Comparison of ENCODE assay signal across 17 cellular contexts in genomic region chr17:4837471-4838305, GRCh38. TPM values are rescaled to one million over a fixed set of nuclear protein-coding genes. Genes with fewer than 3 reads are reported as not detected.
DNase-seq lines count a peak whose midpoint lies in the region; ATAC-seq and TF ChIP-seq lines count a peak whose summit lies in the region.
"Had no signal": no experiment of that assay in that cellular context is flagged by ENCODE, and none has a peak within 500 bp of the region (broad histone marks: within the 10 kb centered on the region; RNA-seq: fewer than 3 reads in every experiment).

No MANE protein-coding gene starts in this region.

- no peak overlapping the region for H2AK9ac ChIP-seq in IMR-90 (replicated peaks; ENCODE audit: low read depth, low read length, poor library complexity)

- H3K4ac ChIP-seq in IMR-90 (ENCODE audit: low read depth, low read length) = 0 out of 2 replicates have a peak overlapping the region, but pooled peaks have one; percentile 10

- no peak for TF ChIP-seq RAD21 in IMR-90 (IDR thresholded peaks at IDR 0.05; ENCODE audit: low read length)

- dilution Hi-C loops in IMR-90 (cut with HindIII; ENCODE audit: low sequenced_read_pairs, unreplicated experiment) = no loop called here

- H2BK15ac ChIP-seq in IMR-90 (ENCODE audit: low read depth, low read length) = no peak overlapping the region

- H3K9ac ChIP-seq in IMR-90 (ENCODE audit: low read depth, low read length) = no peak overlapping the region
- H3K9ac ChIP-seq in skeletal muscle tissue (ENCODE audit: low read depth in 1 of 3, low read length in 3 of 3) = peak overlapping the region in 2 of 3 donors; percentile 1 to 34

- H3K9me3 Mint-ChIP-seq in dendritic cell treated with granulocyte-macrophage colony-stimulating factor and Interleukin-4, amounts not matched to agents 40 ng/mL and 50 ng/mL, for 4 days = no peaks in the 10 kb centered on the region
- H3K9me3 Mint-ChIP-seq: activated B cell treated with CpG ODN at 0.5 μM for 24 hours, H9 had no signal

- H3K27ac ChIP-seq in IMR-90 (ENCODE audit: insufficient read depth, low read length) = no peak overlapping the region
- H3K27ac ChIP-seq in lower lobe of right lung = peak overlapping the region; percentile 1
- peak overlapping the region; percentile 17 for H3K27ac ChIP-seq in skeletal muscle tissue (ENCODE audit: low read depth, low read length)
- no peak overlapping the region for H3K27ac ChIP-seq in A673 (ENCODE audit: low read depth, low read length, poor library complexity, severe bottlenecking)

- H3K36me3 ChIP-seq in IMR-90 (ENCODE audit: control insufficient read depth, insufficient read depth, low read length) (peaks cover 5% of the 10 kb centered on the region; the same call in 1 of the 2 replicates), lower lobe of right lung (peaks cover 3% of the 10 kb centered on the region), skeletal muscle tissue (ENCODE audit: control insufficient read depth in 3 of 3, insufficient read depth in 3 of 3, low read length in 3 of 3) (peaks cover 0 to 5% (median 0%) of the 10 kb centered on the region in 3 donors), A673 (ENCODE audit: insufficient read depth, low read length, poor library complexity, severe bottlenecking) (no peaks in the 10 kb centered on the region)

- no peak overlapping the region for H4K8ac ChIP-seq in IMR-90 (ENCODE audit: low read depth in 2 of 2, low read length in 2 of 2)

- no peak overlapping the region for H3K4me2 ChIP-seq in IMR-90 (ENCODE audit: low read depth, low read length)

- no peaks in the 10 kb centered on the region for H3K27me3 ChIP-seq in IMR-90 (ENCODE audit: control insufficient read depth, insufficient read depth, low read length)
- H3K27me3 ChIP-seq in lower lobe of right lung (ENCODE audit: low read depth) = no peaks in the 10 kb centered on the region
- H3K27me3 ChIP-seq in skeletal muscle tissue (ENCODE audit: control insufficient read depth in 3 of 3, insufficient read depth in 3 of 3, low read length in 3 of 3) = no peaks in the 10 kb centered on the region
- no peaks in the 10 kb centered on the region for H3K27me3 ChIP-seq in A673 (replicated peaks; ENCODE audit: insufficient read depth, low read depth, low read length, poor library complexity)

- H3K56ac ChIP-seq in IMR-90 (ENCODE audit: extremely low read depth, insufficient read depth, low read length) = no peak overlapping the region

- no peak overlapping the region for H3K14ac ChIP-seq in IMR-90 (replicated peaks; ENCODE audit: low read depth, low read length)

- H2BK5ac ChIP-seq in IMR-90 (ENCODE audit: low read depth, low read length, poor library complexity, severe bottlenecking) = no peak overlapping the region

- H3K23ac ChIP-seq in IMR-90 (ENCODE audit: low read depth, low read length) = 0 out of 2 replicates have a peak overlapping the region, but pooled peaks have one; percentile 2

- peaks cover 83% of the 10 kb centered on the region for H3K4me1 Mint-ChIP-seq in dendritic cell treated with granulocyte-macrophage colony-stimulating factor and Interleukin-4, amounts not matched to agents 40 ng/mL and 50 ng/mL, for 4 days (ENCODE audit: low read depth)

- POLR2A ChIA-PET in IMR-90 (lab: Charles Lee; ENCODE audit: unreplicated experiment) = no interaction called here
- POLR2A ChIA-PET in A673 (lab: Charles Lee; ENCODE audit: low non-redundant PET) = no interaction called here

- H2AFZ ChIP-seq in IMR-90 (replicated peaks; ENCODE audit: low read length, poor library complexity) = no peak overlapping the region

- H3K27me3 Mint-ChIP-seq in dendritic cell treated with granulocyte-macrophage colony-stimulating factor and Interleukin-4, amounts not matched to agents 40 ng/mL and 50 ng/mL, for 4 days = no peaks in the 10 kb centered on the region
- H3K27me3 Mint-ChIP-seq: activated B cell treated with CpG ODN at 0.5 μM for 24 hours had no signal

- no peak overlapping the region for H3K18ac ChIP-seq in IMR-90 (ENCODE audit: low read depth, low read length)

- intact Hi-C loops in IMR-90 (cut with micrococcal nuclease) (no loop called here), lower lobe of right lung (cut with DNase I) (no loop called here), A673 (cut with micrococcal nuclease; ENCODE audit: unreplicated experiment) (no loop called here)
- intact Hi-C loops in dendritic cell treated with granulocyte-macrophage colony-stimulating factor and Interleukin-4, amounts not matched to agents 40 ng/mL and 50 ng/mL, for 4 days (cut with micrococcal nuclease) = no loop called here

- TF ChIP-seq POLR2A in IMR-90 (IDR thresholded peaks at IDR 0.05; ENCODE audit: low read depth, low read length) = no peak

- H4K20me1 ChIP-seq in IMR-90 (ENCODE audit: insufficient read depth, low read length) = peaks cover 66% of the 10 kb centered on the region

- ATAC-seq in IMR-90 (ENCODE audit: low read depth) (no peak), lower lobe of right lung (no peak), HG02759 (IDR thresholded peaks at IDR 0.05; ENCODE audit: unreplicated experiment) (no peak), GM18511 (IDR thresholded peaks at IDR 0.05; ENCODE audit: unreplicated experiment) (no peak)

- no peak overlapping the region for H3K4me3 Mint-ChIP-seq in dendritic cell treated with granulocyte-macrophage colony-stimulating factor and Interleukin-4, amounts not matched to agents 40 ng/mL and 50 ng/mL, for 4 days
- H3K4me3 Mint-ChIP-seq: activated B cell treated with CpG ODN at 0.5 μM for 24 hours, H9 had no signal

- H4K5ac ChIP-seq in IMR-90 (ENCODE audit: low read depth, low read length) = no peak overlapping the region

- TF ChIP-seq CTCF in IMR-90 (conservative IDR thresholded peaks at IDR 0.05; ENCODE audit: low read depth, low read length) (no peak), lower lobe of right lung (IDR thresholded peaks at IDR 0.05) (no peak), A673 (conservative IDR thresholded peaks at IDR 0.05; ENCODE audit: low read depth, low read length) (no peak)

- peak overlapping the region; percentile 31 for H3K27ac Mint-ChIP-seq in dendritic cell treated with granulocyte-macrophage colony-stimulating factor and Interleukin-4, amounts not matched to agents 40 ng/mL and 50 ng/mL, for 4 days
- H3K27ac Mint-ChIP-seq: activated B cell treated with CpG ODN at 0.5 μM for 24 hours had no signal

- H3K9me3 ChIP-seq in IMR-90 (ENCODE audit: control insufficient read depth, insufficient read depth, low read length) (no peaks in the 10 kb centered on the region), lower lobe of right lung (no peaks in the 10 kb centered on the region), skeletal muscle tissue (ENCODE audit: control insufficient read depth in 3 of 3, low read length in 3 of 3) (no peaks in the 10 kb centered on the region), A673 (ENCODE audit: low read depth, low read length, poor library complexity, severe bottlenecking) (no peaks in the 10 kb centered on the region)

- peaks cover 67% of the 10 kb centered on the region for H3K36me3 Mint-ChIP-seq in dendritic cell treated with granulocyte-macrophage colony-stimulating factor and Interleukin-4, amounts not matched to agents 40 ng/mL and 50 ng/mL, for 4 days (ENCODE audit: low read depth)

- H3K4me1 ChIP-seq in IMR-90 (ENCODE audit: control insufficient read depth, insufficient read depth, low read length) (peaks cover 19% of the 10 kb centered on the region), lower lobe of right lung (peaks cover 70% of the 10 kb centered on the region), skeletal muscle tissue (ENCODE audit: control insufficient read depth in 3 of 3, insufficient read depth in 3 of 3, low read length in 3 of 3) (peaks cover 31 to 43% (median 41%) of the 10 kb centered on the region in 3 donors), A673 (ENCODE audit: insufficient read depth, low read length, poor library complexity, severe bottlenecking) (peaks cover 11% of the 10 kb centered on the region)

- DNase-seq in IMR-90 (no peak), lower lobe of right lung (no peak), A673 (ENCODE audit: low spot score) (no peak), NCI-H2081 (lab: John Stamatoyannopoulos, UW) (no peak)
- DNase-seq: activated B cell treated with CpG ODN at 0.5 μM for 24 hours; activated naive CD4-positive, alpha-beta T cell; AML-193; DND-41; H9; islet precursor cell; NCI-H146; NCI-H524 treated with DMSO at 0.1 percent for 48 hours; stimulated activated naive CD4-positive, alpha-beta T cell had no signal

- in situ Hi-C loops in IMR-90 (cut with MboI; ENCODE audit: low sequenced_read_pairs) = no loop called here

- BruUV-seq in IMR-90 (replicated peaks; lab: Mats Ljungman, UMichigan) (no TSS peak), A673 (replicated peaks; lab: Mats Ljungman, UMichigan) (no TSS peak)

- no peak overlapping the region for H2BK120ac ChIP-seq in IMR-90 (ENCODE audit: low read depth, low read length)

- CTCF ChIA-PET in IMR-90 (lab: Yijun Ruan, JAX) = no interaction called here
- CTCF ChIA-PET in A673 (lab: Charles Lee) = interaction anchor here (0.7 kb wide), 1 partner anchor 14 kb away, joined by 3 read pairs; no protein-coding TSS in a partner anchor

- H3K4me3 ChIP-seq in IMR-90 (ENCODE audit: insufficient read depth, low read depth, low read length) = no peak overlapping the region
- no peak overlapping the region for H3K4me3 ChIP-seq in lower lobe of right lung
- H3K4me3 ChIP-seq in skeletal muscle tissue (ENCODE audit: low read length in 3 of 3) = no peak overlapping the region
- H3K4me3 ChIP-seq in A673 (ENCODE audit: low read depth, low read length, poor library complexity, severe bottlenecking) = no peak overlapping the region

- H3K9me1 ChIP-seq in IMR-90 (ENCODE audit: insufficient read depth, low read length) = peaks cover 44% of the 10 kb centered on the region

- no peak overlapping the region for H2BK20ac ChIP-seq in IMR-90 (ENCODE audit: low read depth, low read length)

- WGBS in IMR-90 (ENCODE audit: extremely low coverage in 2 of 2, insufficient read length in 1 of 2), 2 experiments = 60% methylated on average over 2 of the region's 13 CpGs; no CpG with 5 or more reads in 1 of the 2 experiments

- H3K79me1 ChIP-seq in IMR-90 (ENCODE audit: low read depth in 1 of 2, low read length in 2 of 2) = peaks cover 38 to 85% of the 10 kb centered on the region in 2 experiments

- no peak overlapping the region for H4K91ac ChIP-seq in IMR-90 (ENCODE audit: insufficient read depth, low read depth, low read length)

- H2AK5ac ChIP-seq in IMR-90 (ENCODE audit: low read depth, low read length) = no peak overlapping the region

RNA-seq across cellular contexts. Expression of gene MINK1, which starts 4.5 kb away (rescaled TPM):
- total RNA-seq in IMR-90 (2012; rRNA removed) (12.2 and 12.8 TPM in 2 replicates), lower lobe of right lung (155 TPM), skeletal muscle tissue (13.0 TPM), A673 (2021) (67.7 and 72.1 TPM in 2 replicates)
- polyA plus RNA-seq in IMR-90 (2012; rRNA removed) = 40.9 and 41.3 TPM in 2 replicates
- polyA plus RNA-seq in IMR-90 (2012; cell fraction: cytosol; rRNA removed) = 32.0 and 34.9 TPM in 2 replicates
- polyA plus RNA-seq in IMR-90 (2012; cell fraction: nucleus; rRNA removed; ENCODE audit: low replicate concordance) = 214 and 296 TPM in 2 replicates

RNA-seq across cellular contexts. Expression of gene PLD2, which starts 30.7 kb away (rescaled TPM):
- 9.4 and 12.5 TPM in 2 replicates for total RNA-seq in IMR-90 (2012; rRNA removed)
- polyA plus RNA-seq in IMR-90 (2012; rRNA removed) = 28.0 and 28.8 TPM in 2 replicates
- polyA plus RNA-seq in IMR-90 (2012; cell fraction: cytosol; rRNA removed) = 12.4 and 16.5 TPM in 2 replicates
- 159 and 191 TPM in 2 replicates for polyA plus RNA-seq in IMR-90 (2012; cell fraction: nucleus; rRNA removed; ENCODE audit: low replicate concordance)
- 38.4 TPM for total RNA-seq in lower lobe of right lung
- total RNA-seq in skeletal muscle tissue = 9.9 TPM
- total RNA-seq in A673 (2021) = 20.1 and 31.7 TPM in 2 replicates

RNA-seq across cellular contexts. Expression of gene PSMB6, which starts 41.7 kb away (rescaled TPM):
- total RNA-seq in IMR-90 (2012; rRNA removed) (217 and 244 TPM in 2 replicates), lower lobe of right lung (95.5 TPM), skeletal muscle tissue (105 TPM), A673 (2021) (332 and 371 TPM in 2 replicates)
- polyA plus RNA-seq in IMR-90 (2012; rRNA removed) = 254 and 291 TPM in 2 replicates
- polyA plus RNA-seq in IMR-90 (2012; cell fraction: cytosol; rRNA removed) = 313 and 446 TPM in 2 replicates
- polyA plus RNA-seq in IMR-90 (2012; cell fraction: nucleus; rRNA removed; ENCODE audit: low replicate concordance) = 108 and 126 TPM in 2 replicates

RNA-seq across cellular contexts. Expression of gene GLTPD2, which starts 48.9 kb away (rescaled TPM):
- not detected in 2 replicates for total RNA-seq in IMR-90 (2012; rRNA removed)
- not detected in 2 replicates for polyA plus RNA-seq in IMR-90 (2012; rRNA removed)
- polyA plus RNA-seq in IMR-90 (2012; cell fraction: cytosol; rRNA removed) = not detected in 2 replicates
- polyA plus RNA-seq in IMR-90 (2012; cell fraction: nucleus; rRNA removed; ENCODE audit: low replicate concordance) = not detected in 2 replicates
- not detected for total RNA-seq in lower lobe of right lung
- not detected for total RNA-seq in skeletal muscle tissue
- total RNA-seq in A673 (2021) = not detected in 2 replicates
- total RNA-seq: activated B cell treated with CpG ODN at 0.5 μM for 24 hours, H9 had no signal

Comparison
In these comparisons a context has a peak if more than half of its experiments do, and no peak if none do; other contexts are left out.
1. H3K27ac ChIP-seq: peak in lower lobe of right lung (single experiment) and skeletal muscle tissue (single experiment); none in IMR-90 (single experiment) and A673 (single experiment).